In genomic region chr17:75753193-75753513, GRCh38 we compare ENCODE assay signal across 9 cellular contexts. TPM values are rescaled to one million over a fixed set of nuclear protein-coding genes. Genes with fewer than 3 reads are reported as not detected.
A peak's percentile ranks its signal among the peaks of the same experiment; 100 is the strongest.
DNase-seq lines count a peak whose midpoint lies in the region; ATAC-seq and TF ChIP-seq lines count a peak whose summit lies in the region.
"Had no signal": no experiment of that assay in that cellular context is flagged by ENCODE, and none has a peak within 500 bp of the region (broad histone marks: within the 10 kb centered on the region; RNA-seq: fewer than 3 reads in every experiment).

No MANE protein-coding gene starts in this region.

- no peak for ATAC-seq in CD4-positive, CD25-positive, alpha-beta regulatory T cell (ENCODE audit: low read depth in 2 of 2)
- ATAC-seq in GM21381 (IDR thresholded peaks at IDR 0.05; ENCODE audit: unreplicated experiment): no peak

- peaks cover 0 to 25% (median 13%) of the 10 kb centered on the region in 4 donors for H3K4me1 Mint-ChIP-seq in CD4-positive, CD25-positive, alpha-beta regulatory T cell

- H4K20me1 ChIP-seq in Karpas-422 (ENCODE audit: insufficient read depth, low read depth, low read length): no peaks in the 10 kb centered on the region
- no peaks in the 10 kb centered on the region for H4K20me1 ChIP-seq in osteoblast (ENCODE audit: insufficient read depth, low read length)

- no peaks in the 10 kb centered on the region for H3K36me3 ChIP-seq in CD4-positive, CD25-positive, alpha-beta regulatory T cell (ENCODE audit: control insufficient read depth, insufficient read depth, low read length)
- no peaks in the 10 kb centered on the region for H3K36me3 ChIP-seq in Karpas-422 (ENCODE audit: insufficient read depth, low read length)
- peaks cover 20 to 79% of the 10 kb centered on the region in 2 donors for H3K36me3 ChIP-seq in duodenal mucosa (ENCODE audit: control insufficient read depth in 1 of 2, insufficient read depth in 2 of 2, low read length in 2 of 2)
- no peaks in the 10 kb centered on the region for H3K36me3 ChIP-seq in osteoblast (ENCODE audit: insufficient read depth, low read length)

- TF ChIP-seq CTCF in osteoblast (IDR thresholded peaks at IDR 0.05; ENCODE audit: extremely low read depth, low read depth, low read length): no peak

- H3K27ac Mint-ChIP-seq in CD4-positive, CD25-positive, alpha-beta regulatory T cell: no peak overlapping the region

- H3K9me3 Mint-ChIP-seq in CD4-positive, CD25-positive, alpha-beta regulatory T cell: no peaks in the 10 kb centered on the region

- no peak overlapping the region for H3K27ac ChIP-seq in CD4-positive, CD25-positive, alpha-beta regulatory T cell (ENCODE audit: insufficient read depth, low read length, poor library complexity, severe bottlenecking)
- no peak overlapping the region for H3K27ac ChIP-seq in Karpas-422 (ENCODE audit: low read length)
- no peak overlapping the region for H3K27ac ChIP-seq in duodenal mucosa (ENCODE audit: low read depth, low read length)
- H3K27ac ChIP-seq in osteoblast (ENCODE audit: low read depth, low read length): no peak overlapping the region

- peak overlapping the region; percentile 52 to 83 (median 61) for H3K4me3 Mint-ChIP-seq in CD4-positive, CD25-positive, alpha-beta regulatory T cell

- H3K27me3 ChIP-seq in CD4-positive, CD25-positive, alpha-beta regulatory T cell (ENCODE audit: control insufficient read depth, insufficient read depth, low read length): no peaks in the 10 kb centered on the region
- H3K27me3 ChIP-seq in Karpas-422 (ENCODE audit: low read length) (no peaks in the 10 kb centered on the region), duodenal mucosa (ENCODE audit: control insufficient read depth in 1 of 2, insufficient read depth in 2 of 2, low read length in 2 of 2) (no peaks in the 10 kb centered on the region), osteoblast (ENCODE audit: insufficient read depth, low read length) (no peaks in the 10 kb centered on the region)

- no peaks in the 10 kb centered on the region for H3K9me3 ChIP-seq in CD4-positive, CD25-positive, alpha-beta regulatory T cell (ENCODE audit: control insufficient read depth in 2 of 2, low read length in 2 of 2)
- no peaks in the 10 kb centered on the region for H3K9me3 ChIP-seq in Karpas-422 (ENCODE audit: low read length)
- H3K9me3 ChIP-seq in duodenal mucosa (ENCODE audit: control insufficient read depth in 1 of 2, low read length in 2 of 2): no peaks in the 10 kb centered on the region
- H3K9me3 ChIP-seq in osteoblast (ENCODE audit: low read depth, low read length): no peaks in the 10 kb centered on the region

- H2AFZ ChIP-seq in Karpas-422 (ENCODE audit: low read length) (peak overlapping the region; percentile 97), osteoblast (ENCODE audit: low read length) (peak overlapping the region; percentile 73)

- H3K4me1 ChIP-seq in CD4-positive, CD25-positive, alpha-beta regulatory T cell (ENCODE audit: control insufficient read depth, insufficient read depth, low read length, poor library complexity, severe bottlenecking): peaks cover 24% of the 10 kb centered on the region
- H3K4me1 ChIP-seq in Karpas-422 (ENCODE audit: low read length) (peaks cover 26% of the 10 kb centered on the region), duodenal mucosa (ENCODE audit: control insufficient read depth in 1 of 2, insufficient read depth in 2 of 2, low read length in 2 of 2) (peaks cover 4 to 9% of the 10 kb centered on the region in 2 donors), osteoblast (ENCODE audit: insufficient read depth, low read length) (peaks cover 13% of the 10 kb centered on the region)

- no peak overlapping the region for H3K4me3 ChIP-seq in CD4-positive, CD25-positive, alpha-beta regulatory T cell (ENCODE audit: low read depth, low read length)
- peak overlapping the region; percentile 62; the same call in 1 of the 2 replicates for H3K4me3 ChIP-seq in Karpas-422 (ENCODE audit: low read length)
- peak overlapping the region; percentile 51 to 55 for H3K4me3 ChIP-seq in duodenal mucosa (ENCODE audit: low read depth in 1 of 2, low read length in 2 of 2)
- H3K4me3 ChIP-seq in osteoblast (ENCODE audit: insufficient read depth, low read length): peak overlapping the region; percentile 68

- no peaks in the 10 kb centered on the region for H3K9me2 ChIP-seq in Karpas-422 (replicated peaks; ENCODE audit: insufficient read depth, low read length)

- H3K9ac ChIP-seq in Karpas-422 (ENCODE audit: low read length) (peak overlapping the region; percentile 70), duodenal mucosa (ENCODE audit: low read depth in 1 of 2, low read length in 2 of 2) (no peak overlapping the region)

- H3K4me2 ChIP-seq in Karpas-422 (ENCODE audit: low read depth, low read length, poor library complexity, severe bottlenecking): peak overlapping the region; percentile 83
- H3K4me2 ChIP-seq in osteoblast (ENCODE audit: insufficient read depth, low read length): peak overlapping the region; percentile 72

- no peaks in the 10 kb centered on the region for H3K36me3 Mint-ChIP-seq in CD4-positive, CD25-positive, alpha-beta regulatory T cell

- H3K79me2 ChIP-seq in Karpas-422 (ENCODE audit: low read length) (no peaks in the 10 kb centered on the region), osteoblast (ENCODE audit: insufficient read depth, low read length) (no peaks in the 10 kb centered on the region)

- DNase-seq in CD4-positive, CD25-positive, alpha-beta regulatory T cell: no peak
- DNase-seq in Karpas-422 (no peak), osteoblast (ENCODE audit: insufficient read length, low spot score, missing footprints) (no peak), SKM-1 (lab: John Stamatoyannopoulos, UW; ENCODE audit: unreplicated experiment) (no peak), DMS79 treated with DMSO at 0.1 percent for 48 hours (lab: John Stamatoyannopoulos, UW) (no peak)
- no peak for DNase-seq in stimulated activated CD4-positive, alpha-beta T cell treated with anti-CD3 and anti-CD28 coated beads, Interleukin-2, amount 100 ng/mL, for 24 hours

- peaks cover 11% of the 10 kb centered on the region for H3K27me3 Mint-ChIP-seq in CD4-positive, CD25-positive, alpha-beta regulatory T cell

RNA-seq across cellular contexts. Expression of gene GALK1, which starts 11.8 kb away (rescaled TPM):
- 9.1 TPM for total RNA-seq in CD4-positive, CD25-positive, alpha-beta regulatory T cell
- polyA plus RNA-seq in CD4-positive, CD25-positive, alpha-beta regulatory T cell: 10 to 100 TPM; 18.7 to 24.3 (median 21.9) TPM
- total RNA-seq in Karpas-422 (2014; rRNA removed; shearing (Covaris generic); ENCODE audit: low replicate concordance): 23.9 and 28.3 TPM in 2 replicates
- total RNA-seq in osteoblast: 25.3 and 27.7 TPM in 2 replicates

RNA-seq across cellular contexts. Expression of gene UNK, which starts 31.5 kb away (rescaled TPM):
- 33.9 TPM for total RNA-seq in CD4-positive, CD25-positive, alpha-beta regulatory T cell
- 10 to 100 TPM; 15.3 to 24.5 (median 23.0) TPM for polyA plus RNA-seq in CD4-positive, CD25-positive, alpha-beta regulatory T cell
- total RNA-seq in Karpas-422 (2014; rRNA removed; shearing (Covaris generic); ENCODE audit: low replicate concordance): 22.9 and 49.0 TPM in 2 replicates
- 18.5 and 23.6 TPM in 2 replicates for total RNA-seq in osteoblast

RNA-seq across cellular contexts. Expression of gene ITGB4, which starts 31.9 kb away (rescaled TPM):
- total RNA-seq in CD4-positive, CD25-positive, alpha-beta regulatory T cell: not detected
- polyA plus RNA-seq in CD4-positive, CD25-positive, alpha-beta regulatory T cell: under 1 TPM in 3 of 4 donors, not detected in 1; 0.28 to 0.60 (median 0.56) TPM
- total RNA-seq in Karpas-422 (2014; rRNA removed; shearing (Covaris generic); ENCODE audit: low replicate concordance): 0.11 and 0.19 TPM in 2 replicates
- total RNA-seq in osteoblast: 0.29 and 0.36 TPM in 2 replicates
- polyA plus RNA-seq: neural cell had no signal
